In genomic region chr3:152209776-152210175, GRCh38 we compare ENCODE assay signal across 17 cellular contexts.
"Had no signal": no experiment of that assay in that cellular context is flagged by ENCODE, and none has a peak within 500 bp of the region (broad histone marks: within the 10 kb centered on the region; RNA-seq: fewer than 3 reads in every experiment).

No MANE protein-coding gene starts in this region.

- H3K9me3 Mint-ChIP-seq: naive thymus-derived CD8-positive, alpha-beta T cell had no signal

- H3K27me3 Mint-ChIP-seq: naive thymus-derived CD8-positive, alpha-beta T cell had no signal

- H3K36me3 Mint-ChIP-seq: naive thymus-derived CD8-positive, alpha-beta T cell had no signal

- ATAC-seq: gastrocnemius medialis, heart right ventricle, right lobe of liver, upper lobe of right lung had no signal

- DNase-seq: activated CD4-positive, alpha-beta T cell treated with anti-CD3 and anti-CD28 coated beads for 4 hours; activated effector memory CD4-positive, alpha-beta T cell treated with Interleukin-2 at 50 U/mL for 16 hours; caudate nucleus; effector CD4-positive, alpha-beta T cell; gastrocnemius medialis; heart right ventricle; mammary epithelial cell; naive thymus-derived CD8-positive, alpha-beta T cell; nucleus accumbens; right lobe of liver; Right ventricle myocardium superior; SK-N-SH; spleen; stimulated activated CD4-positive, alpha-beta T cell treated with anti-CD3 and anti-CD28 coated beads, Interleukin-2, amount 100 ng/mL, for 24 hours; stimulated activated naive CD4-positive, alpha-beta T cell treated with Interleukin-2 at 50 U/mL for 16 hours; testis; upper lobe of right lung had no signal
